8 cellular contexts compared by ENCODE assay signal in genomic region chr7:72829291-72829963, GRCh38. TPM values are rescaled to one million over a fixed set of nuclear protein-coding genes. Genes with fewer than 3 reads are reported as not detected.
DNase-seq lines count a peak whose midpoint lies in the region; ATAC-seq and TF ChIP-seq lines count a peak whose summit lies in the region.
"Not testable (repeated sequence)": the region's sequence is repeated elsewhere in the genome, so short reads cannot be mapped to it uniquely, and the experiment has no call there.

No MANE protein-coding gene starts in this region.

- peak; percentile 54 for ATAC-seq in HG02623 (IDR thresholded peaks at IDR 0.05; ENCODE audit: unreplicated experiment)
- peak; percentile 69 for ATAC-seq in SK-N-SH treated with all-trans-retinoic acid at 6 μM for 48 hours
- peak; percentile 83 for ATAC-seq in omental fat pad (ENCODE audit: low FRiP score)

- intact Hi-C loops in testis (cut with DNase I; ENCODE audit: low total_unique reads) = not testable (repeated sequence)

- H3K4me3 Mint-ChIP-seq in activated naive CD8-positive, alpha-beta T cell = peak overlapping the region; percentile 100
- peak overlapping the region; percentile 98 for H3K4me3 Mint-ChIP-seq in glutamatergic neuron (ENCODE audit: unreplicated experiment)

- TF ChIP-seq POLR2A in testis (IDR thresholded peaks at IDR 0.05) = peak; percentile 60

- H3K9me3 ChIP-seq in testis = not testable (repeated sequence)

- not testable (repeated sequence) for H3K36me3 Mint-ChIP-seq in activated naive CD8-positive, alpha-beta T cell; glutamatergic neuron (ENCODE audit: unreplicated experiment)

- not testable (repeated sequence) for H3K9me3 Mint-ChIP-seq in activated naive CD8-positive, alpha-beta T cell (ENCODE audit: low read depth)
- H3K9me3 Mint-ChIP-seq in glutamatergic neuron (ENCODE audit: unreplicated experiment) = peaks cover 13% of the 10 kb centered on the region

- H3K27me3 ChIP-seq in testis = not testable (repeated sequence)

- peak overlapping the region; percentile 74 to 92 for H3K4me3 ChIP-seq in testis

- WGBS in testis, 2 donors = 0 to 1% methylated on average over 36 to 58 of the region's 58 CpGs

- H3K27me3 Mint-ChIP-seq in activated naive CD8-positive, alpha-beta T cell; glutamatergic neuron (ENCODE audit: unreplicated experiment): not testable (repeated sequence)

- H3K4me1 Mint-ChIP-seq in activated naive CD8-positive, alpha-beta T cell (ENCODE audit: low read depth) = peaks cover 38% of the 10 kb centered on the region
- not testable (repeated sequence) for H3K4me1 Mint-ChIP-seq in glutamatergic neuron (ENCODE audit: low read depth, unreplicated experiment)

- peak overlapping the region; percentile 99 for H3K27ac Mint-ChIP-seq in activated naive CD8-positive, alpha-beta T cell
- H3K27ac Mint-ChIP-seq in glutamatergic neuron (ENCODE audit: unreplicated experiment) = peak overlapping the region; percentile 97

- peaks cover 11% of the 10 kb centered on the region for H3K4me1 ChIP-seq in testis

- H3K36me3 ChIP-seq in testis (ENCODE audit: low read depth, missing control alignments) = not testable (repeated sequence)

- not testable (repeated sequence) for TF ChIP-seq CTCF in GM10266 (IDR thresholded peaks at IDR 0.05; ENCODE audit: control insufficient read depth, insufficient read depth, low read depth, missing control alignments); glutamatergic neuron (IDR thresholded peaks at IDR 0.05; ENCODE audit: partially characterized antibody, unreplicated experiment); omental fat pad (IDR thresholded peaks at IDR 0.05)
- TF ChIP-seq CTCF in testis (IDR thresholded peaks at IDR 0.05) = peak in 1 of 3 experiments; percentile 14

- DNase-seq in GM10266 (ENCODE audit: extremely low spot score) = peak; percentile 67
- DNase-seq in NCI-H1092 treated with DMSO at 0.1 percent for 48 hours (lab: John Stamatoyannopoulos, UW) = peak; percentile 99
- DNase-seq in glutamatergic neuron = peak; percentile 93
- DNase-seq in omental fat pad (ENCODE audit: low spot score) = peak; percentile 83
- DNase-seq in testis = peak; percentile 97

- peak overlapping the region; percentile 82 to 88 for H3K27ac ChIP-seq in testis

RNA-seq across cellular contexts. Expression of gene TYW1B, which starts 1.4 kb away (rescaled TPM):
- 5.0 TPM for total RNA-seq in glutamatergic neuron (ENCODE audit: unreplicated experiment)
- 1 to 10 TPM; 1.9 to 5.8 (median 3.1) TPM for total RNA-seq in omental fat pad
- 10 to 100 TPM in 1 of 2 donors, 1 to 10 TPM in 1; 8.9 to 11.3 TPM for total RNA-seq in testis
- polyA plus RNA-seq in testis (ENCODE audit: insufficient read depth, low read depth, low replicate concordance) = 10.5 TPM

Comparison
In these comparisons a context has a peak if more than half of its experiments do, and no peak if none do; other contexts are left out.
1. Peak in every context shown above with its lines: DNase-seq, ATAC-seq, H3K4me3 ChIP-seq and H3K27ac ChIP-seq.